17 cellular contexts compared by ENCODE assay signal in the genomic region with DNA sequence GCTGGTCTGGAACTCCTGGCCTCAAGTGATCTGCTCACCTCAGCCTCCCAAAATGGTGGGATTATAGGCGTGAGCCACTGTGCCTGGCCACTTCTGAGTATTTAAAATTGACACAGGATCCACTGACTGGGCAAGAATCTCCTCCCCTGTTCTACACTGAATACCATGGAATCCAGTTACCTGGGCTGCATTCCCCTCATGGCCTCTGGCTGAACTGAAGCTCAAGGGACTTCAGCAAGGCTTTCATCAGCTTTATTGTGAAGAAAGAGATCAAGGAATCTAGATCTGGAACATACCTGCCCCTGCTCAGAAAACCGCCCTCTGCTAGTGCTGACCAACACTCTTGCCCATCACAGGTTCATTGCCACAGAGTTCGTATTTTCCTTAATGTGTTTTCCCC. TPM values are rescaled to one million over a fixed set of nuclear protein-coding genes. Genes with fewer than 3 reads are reported as not detected.
DNase-seq lines count a peak whose midpoint lies in the region; ATAC-seq and TF ChIP-seq lines count a peak whose summit lies in the region.
"Had no signal": no experiment of that assay in that cellular context is flagged by ENCODE, and none has a peak within 500 bp of the region (broad histone marks: within the 10 kb centered on the region; RNA-seq: fewer than 3 reads in every experiment).

No MANE protein-coding gene starts in this region.

- H3K4me3 ChIP-seq in OCI-LY3 (ENCODE audit: low read length) (no peak overlapping the region), body of pancreas (no peak overlapping the region), neutrophil (ENCODE audit: low read depth in 1 of 2, low read length in 1 of 2) (peak overlapping the region in 1 of 2 experiments; percentile 59)
- H3K4me3 ChIP-seq: SJCRH30 had no signal

- peaks cover 53% of the 10 kb centered on the region for H3K79me2 ChIP-seq in OCI-LY3 (ENCODE audit: low read length)

- no peak for TF ChIP-seq POLR2A in body of pancreas (IDR thresholded peaks at IDR 0.05)

- no peak overlapping the region for H3K9ac ChIP-seq in OCI-LY3 (ENCODE audit: low read length)

- intact Hi-C loops in body of pancreas (cut with DNase I) = no loop called here

- H3K4me2 ChIP-seq in OCI-LY3 (ENCODE audit: low read length) = no peak overlapping the region

- peak overlapping the region; percentile 17; the same call in 1 of the 2 replicates for H3K27ac ChIP-seq in OCI-LY3 (ENCODE audit: low read length)
- peak overlapping the region in 3 of 4 donors; percentile 16 to 72 (median 28) for H3K27ac ChIP-seq in body of pancreas
- H3K27ac ChIP-seq in neutrophil = peak overlapping the region; percentile 100
- H3K27ac ChIP-seq: SJCRH30 had no signal

- ATAC-seq in body of pancreas = no peak

- H4K20me1 ChIP-seq in OCI-LY3 (ENCODE audit: insufficient read depth, low read length) = peaks cover 51% of the 10 kb centered on the region

- H3K27me3 ChIP-seq in OCI-LY3 (ENCODE audit: low read depth, low read length) (no peaks in the 10 kb centered on the region), body of pancreas (no peaks in the 10 kb centered on the region), neutrophil (no peaks in the 10 kb centered on the region)
- H3K27me3 ChIP-seq: SJCRH30 had no signal

- DNase-seq in body of pancreas (no peak), NCI-H2171 (lab: John Stamatoyannopoulos, UW) (no peak), NCI-H2171 treated with DMSO at 0.1 percent for 48 hours (lab: John Stamatoyannopoulos, UW) (no peak), NCI-H446 (lab: John Stamatoyannopoulos, UW) (no peak)
- no peak for DNase-seq in activated effector memory CD4-positive, alpha-beta T cell treated with Interleukin-2 at 50 U/mL for 16 hours
- DNase-seq: Caco-2; CD4-positive, CD25-positive, alpha-beta regulatory T cell; KBM-7; NCI-H1105 treated with DMSO at 0.1 percent for 48 hours; NCI-H1694; NCI-H2081 treated with DMSO at 0.1 percent for 48 hours; NCI-H524; NCI-H82 had no signal

- H3K4me1 ChIP-seq in OCI-LY3 (ENCODE audit: low read length) = peaks cover 37% of the 10 kb centered on the region
- H3K4me1 ChIP-seq in body of pancreas = peaks cover 8% of the 10 kb centered on the region
- H3K4me1 ChIP-seq in neutrophil (ENCODE audit: control insufficient read depth in 1 of 2, insufficient read depth in 1 of 2, low read depth in 1 of 2, low read length in 1 of 2) = peaks cover 68 to 88% of the 10 kb centered on the region in 2 experiments

- H3K36me3 ChIP-seq in OCI-LY3 (replicated peaks; ENCODE audit: low read depth, low read length) (peaks cover 86% of the 10 kb centered on the region), body of pancreas (replicated peaks in 1 of 2; ENCODE audit: insufficient read depth in 1 of 2, low read depth in 2 of 2) (no peaks in the 10 kb centered on the region), neutrophil (peaks cover 100% of the 10 kb centered on the region)
- H3K36me3 ChIP-seq: SJCRH30 had no signal

- no peak for TF ChIP-seq CTCF in OCI-LY3 (IDR thresholded peaks at IDR 0.05; ENCODE audit: low read depth, low read length)
- no peak for TF ChIP-seq CTCF in body of pancreas (IDR thresholded peaks at IDR 0.05)
- no peak for TF ChIP-seq CTCF in neutrophil (IDR thresholded peaks at IDR 0.05)

- 78 to 86% methylated on average over 3 of the region's 3 CpGs for WGBS in body of pancreas, 2 donors

- no peaks in the 10 kb centered on the region for H3K9me3 ChIP-seq in OCI-LY3 (ENCODE audit: insufficient read depth, low read length)
- H3K9me3 ChIP-seq in body of pancreas = no peaks in the 10 kb centered on the region
- H3K9me3 ChIP-seq in neutrophil = peaks cover 20% of the 10 kb centered on the region
- H3K9me3 ChIP-seq: Caco-2, SJCRH30 had no signal

- no peak overlapping the region for H2AFZ ChIP-seq in OCI-LY3 (ENCODE audit: low read depth, low read length)

RNA-seq across cellular contexts. Expression of gene NCF2, which starts 20.5 kb away (rescaled TPM):
- total RNA-seq in body of pancreas = 1 to 10 TPM; 8.3 to 9.6 TPM
- total RNA-seq: Caco-2, H1 had no signal

Comparison
In these comparisons a context has a peak if more than half of its experiments do, and no peak if none do; other contexts are left out.
1. H3K27ac ChIP-seq: peak in every context shown above with its lines; median percentile 100 in neutrophil; 28 in body of pancreas; 17 in OCI-LY3.